Comparison of ENCODE assay signal across 10 cellular contexts in the genomic region with DNA sequence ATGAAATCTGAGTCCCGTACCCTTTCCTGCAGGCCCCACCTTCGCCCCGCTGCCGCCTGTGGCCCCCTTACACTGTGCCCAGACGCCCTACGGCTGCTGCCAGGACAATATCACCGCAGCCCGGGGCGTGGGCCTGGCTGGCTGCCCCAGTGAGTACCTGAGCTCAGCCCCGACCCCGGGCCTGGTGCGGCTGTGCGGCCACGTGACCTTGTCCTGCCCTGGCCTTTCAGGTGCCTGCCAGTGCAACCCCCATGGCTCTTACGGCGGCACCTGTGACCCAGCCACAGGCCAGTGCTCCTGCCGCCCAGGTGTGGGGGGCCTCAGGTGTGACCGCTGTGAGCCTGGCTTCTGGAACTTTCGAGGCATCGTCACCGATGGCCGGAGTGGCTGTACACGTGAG. TPM values are rescaled to one million over a fixed set of nuclear protein-coding genes. Genes with fewer than 3 reads are reported as not detected.
"Had no signal": no experiment of that assay in that cellular context is flagged by ENCODE, and none has a peak within 500 bp of the region (broad histone marks: within the 10 kb centered on the region; RNA-seq: fewer than 3 reads in every experiment).

No MANE protein-coding gene starts in this region.

- FAIRE-seq: H54 had no signal

- DNase-seq: GM23248, GOT3, H7, H9, HCEC 1CT, HFFc6 had no signal

- H3K9me3 ChIP-seq: HAP-1 had no signal

- H2AFZ ChIP-seq: GM23248, GM23338 had no signal

- H3K9ac ChIP-seq: GM23248 had no signal

- H3K4me2 ChIP-seq: GM23338 had no signal

- H3K27ac ChIP-seq: GM23248 had no signal

- H3K4me3 ChIP-seq: GM23248, GM23338, HAP-1 had no signal

RNA-seq across cellular contexts. Expression of gene RNF223, which starts 29.0 kb away (rescaled TPM):
- total RNA-seq: GM23248, GM23338, H4, H7, H9, HFFc6 had no signal
- polyA plus RNA-seq: GM23248, GM23338 had no signal
